Comparison of ENCODE assay signal across 1 cellular context in genomic region chr11:22680628-22681027, GRCh38.
TF ChIP-seq lines count a peak whose summit lies in the region.

No MANE protein-coding gene starts in this region.

TF ChIP-seq in HepG2, 621 proteins besides CTCF, POLR2A, EP300 and RAD21 (continued from another document and continues in another):
- TF ChIP-seq ZNF142 (CRISPR knock-in tag; IDR thresholded peaks at IDR 0.05), result no peak
- no peak for TF ChIP-seq RORA (CRISPR knock-in tag; IDR thresholded peaks at IDR 0.05)
- TF ChIP-seq ZFP90 (CRISPR knock-in tag; IDR thresholded peaks at IDR 0.05; ENCODE audit: borderline replicate concordance), result no peak
- TF ChIP-seq CBX1 (IDR thresholded peaks at IDR 0.05; ENCODE audit: low read depth), result no peak
- TF ChIP-seq ZNF644 (CRISPR knock-in tag; IDR thresholded peaks at IDR 0.05; ENCODE audit: low read depth), result peak; percentile 89
- TF ChIP-seq NAIF1 (CRISPR knock-in tag; IDR thresholded peaks at IDR 0.05; ENCODE audit: borderline replicate concordance), result no peak
- TF ChIP-seq MIER2 (CRISPR knock-in tag; IDR thresholded peaks at IDR 0.05), result peak; percentile 70; the same call in 1 of the 2 replicates
- no peak for TF ChIP-seq NFYC (CRISPR knock-in tag; IDR thresholded peaks at IDR 0.05)
- no peak for TF ChIP-seq ZNF766 (CRISPR knock-in tag; IDR thresholded peaks at IDR 0.05; ENCODE audit: borderline replicate concordance)
- TF ChIP-seq TEAD3 (CRISPR knock-in tag; optimal IDR thresholded peaks at IDR 0.05; ENCODE audit: borderline replicate concordance), result peak; percentile 74
- no peak for TF ChIP-seq IRF9 (CRISPR knock-in tag; IDR thresholded peaks at IDR 0.05; ENCODE audit: borderline replicate concordance)
- no peak for TF ChIP-seq ZSCAN29 (CRISPR knock-in tag; conservative IDR thresholded peaks at IDR 0.05)
- no peak for TF ChIP-seq ZNF263 (CRISPR knock-in tag; IDR thresholded peaks at IDR 0.05)
- TF ChIP-seq ZEB1 (IDR thresholded peaks at IDR 0.05; ENCODE audit: insufficient replicate concordance, low read depth), result no peak
- no peak for TF ChIP-seq MATR3 (CRISPR knock-in tag; IDR thresholded peaks at IDR 0.05)
- peak; percentile 82 for TF ChIP-seq MAFF (IDR thresholded peaks at IDR 0.05; ENCODE audit: low read depth, low read length)
- peak; percentile 68 for TF ChIP-seq LCORL (IDR thresholded peaks at IDR 0.05)
- TF ChIP-seq LCORL (CRISPR knock-in tag; IDR thresholded peaks at IDR 0.05), result peak; percentile 80
- TF ChIP-seq ZBTB34 (CRISPR knock-in tag; IDR thresholded peaks at IDR 0.05), result no peak
- no peak for TF ChIP-seq KDM3A (CRISPR knock-in tag; IDR thresholded peaks at IDR 0.05; ENCODE audit: low read depth)
- no peak for TF ChIP-seq JUND (CRISPR knock-in tag; IDR thresholded peaks at IDR 0.05)
- no peak for TF ChIP-seq THAP7 (CRISPR knock-in tag; IDR thresholded peaks at IDR 0.05)
- no peak for TF ChIP-seq ZNF44 (CRISPR knock-in tag; IDR thresholded peaks at IDR 0.05)
- peak; percentile 62; the same call in 1 of the 2 replicates for TF ChIP-seq RCOR2 (CRISPR knock-in tag; IDR thresholded peaks at IDR 0.05)
- no peak for TF ChIP-seq NCOA1 (CRISPR knock-in tag; IDR thresholded peaks at IDR 0.05)
- TF ChIP-seq NPAS2 (CRISPR knock-in tag; IDR thresholded peaks at IDR 0.05; ENCODE audit: borderline replicate concordance), result no peak
- no peak for TF ChIP-seq NRL (CRISPR knock-in tag; IDR thresholded peaks at IDR 0.05; ENCODE audit: borderline replicate concordance)
- TF ChIP-seq GATAD2A (CRISPR knock-in tag; IDR thresholded peaks at IDR 0.05), result peak; percentile 91
- TF ChIP-seq ZBTB7A (CRISPR knock-in tag; IDR thresholded peaks at IDR 0.05), result no peak
- TF ChIP-seq RBM39 (IDR thresholded peaks at IDR 0.05; ENCODE audit: low read depth, low read length, poor library complexity, severe bottlenecking), result no peak
- no peak for TF ChIP-seq RBM22 (optimal IDR thresholded peaks at IDR 0.05; ENCODE audit: low read length)
- TF ChIP-seq FOXA1 (IDR thresholded peaks at IDR 0.05), result no peak
- peak; percentile 59; the same call in 1 of the 2 replicates for TF ChIP-seq FOXA1 (CRISPR knock-in tag; IDR thresholded peaks at IDR 0.05)
- no peak for TF ChIP-seq ZNF891 (CRISPR knock-in tag; IDR thresholded peaks at IDR 0.05)
- TF ChIP-seq SATB2 (CRISPR knock-in tag; IDR thresholded peaks at IDR 0.05), result no peak
- peak; percentile 78 for TF ChIP-seq POGZ (CRISPR knock-in tag; IDR thresholded peaks at IDR 0.05)
- 0 out of 2 replicates have a peak, but pooled peaks have one; percentile 29 for TF ChIP-seq TARDBP (CRISPR knock-in tag; IDR thresholded peaks at IDR 0.05)
- TF ChIP-seq ZNF441 (CRISPR knock-in tag; IDR thresholded peaks at IDR 0.05; ENCODE audit: borderline replicate concordance), result no peak
- TF ChIP-seq DDIT3 (CRISPR knock-in tag; IDR thresholded peaks at IDR 0.05), result no peak
- no peak for TF ChIP-seq ZNF761 (CRISPR knock-in tag; conservative IDR thresholded peaks at IDR 0.05)
- TF ChIP-seq ZNF772 (CRISPR knock-in tag; IDR thresholded peaks at IDR 0.05), result no peak
- no peak for TF ChIP-seq NCOA5 (CRISPR knock-in tag; IDR thresholded peaks at IDR 0.05)
- TF ChIP-seq ATF6 (CRISPR knock-in tag; conservative IDR thresholded peaks at IDR 0.05), result no peak
- no peak for TF ChIP-seq ZNF879 (CRISPR knock-in tag; IDR thresholded peaks at IDR 0.05)
- no peak for TF ChIP-seq ZNF713 (CRISPR knock-in tag; IDR thresholded peaks at IDR 0.05)
- TF ChIP-seq ZFP91 (CRISPR knock-in tag; IDR thresholded peaks at IDR 0.05; ENCODE audit: borderline replicate concordance), result no peak
- no peak for TF ChIP-seq CBX5 (CRISPR knock-in tag; IDR thresholded peaks at IDR 0.05; ENCODE audit: borderline replicate concordance)
- TF ChIP-seq TAF15 (IDR thresholded peaks at IDR 0.05; ENCODE audit: low read depth, low read length, poor library complexity, severe bottlenecking), result no peak
- TF ChIP-seq ELF4 (CRISPR knock-in tag; IDR thresholded peaks at IDR 0.05; ENCODE audit: borderline replicate concordance), result no peak
- TF ChIP-seq ZNF225 (CRISPR knock-in tag; IDR thresholded peaks at IDR 0.05), result no peak
- no peak for TF ChIP-seq ZNF280D (CRISPR knock-in tag; IDR thresholded peaks at IDR 0.05)
